In the genomic region with DNA sequence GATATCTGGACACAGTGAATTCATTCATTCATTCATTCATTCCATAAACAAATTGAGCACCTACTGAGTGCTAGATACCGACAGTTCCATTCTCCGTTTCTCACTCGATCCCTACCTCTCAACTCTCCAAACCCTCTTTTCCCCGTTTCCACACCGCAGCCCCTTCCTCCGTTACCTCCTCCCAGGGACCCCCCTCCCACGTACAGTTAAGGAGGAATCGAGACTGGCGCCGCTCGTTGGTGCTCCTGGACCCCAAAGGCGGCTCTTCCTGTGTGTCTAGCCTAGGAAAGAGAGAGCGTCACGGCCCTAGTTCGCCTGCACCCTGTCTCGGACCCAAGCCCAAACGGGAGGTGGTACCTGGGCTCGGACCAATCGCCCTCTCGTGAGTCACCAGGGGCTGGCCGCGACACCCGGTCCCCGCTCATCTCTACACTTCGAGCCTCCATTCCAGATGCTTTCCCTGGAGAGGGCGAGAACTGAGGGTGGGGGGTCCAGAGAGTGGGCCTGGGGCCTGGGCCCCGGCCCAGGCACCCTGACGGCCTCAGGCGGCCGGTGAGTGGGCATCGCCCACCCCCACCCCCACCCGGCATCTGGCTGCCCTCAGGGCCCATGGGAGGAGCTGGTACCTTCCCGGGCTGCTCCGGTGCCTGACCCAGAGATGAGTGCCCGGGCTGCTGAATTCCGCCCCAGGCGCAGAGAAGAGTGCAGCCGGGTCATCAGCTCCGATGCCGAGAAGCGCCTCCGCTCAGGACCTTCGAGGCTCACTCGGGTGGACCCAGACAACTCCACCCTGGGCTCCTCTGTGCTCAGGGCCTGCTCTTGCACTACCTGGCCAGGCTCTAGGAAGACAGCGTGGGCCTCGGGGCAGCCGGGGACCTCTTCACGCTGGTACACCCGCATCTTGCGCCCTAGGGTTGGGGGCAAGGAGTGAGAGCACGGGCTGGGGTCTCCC, we compare ENCODE assay signal across 8 cellular contexts. TPM values are rescaled to one million over a fixed set of nuclear protein-coding genes. Genes with fewer than 3 reads are reported as not detected.
DNase-seq lines count a peak whose midpoint lies in the region; ATAC-seq and TF ChIP-seq lines count a peak whose summit lies in the region.

No MANE protein-coding gene starts in this region.

- H3K36me3 ChIP-seq in SK-N-MC (ENCODE audit: insufficient read depth, low read length): no peaks in the 10 kb centered on the region

- intact Hi-C loops in sciatic nerve (cut with DNase I): no loop called here

- H3K9ac ChIP-seq in SK-N-MC (ENCODE audit: insufficient read length): peak overlapping the region; percentile 77

- peak overlapping the region; percentile 91 for H3K27ac ChIP-seq in SK-N-MC

- peak overlapping the region; percentile 56 for H3K4me3 ChIP-seq in GM12865 (ENCODE audit: low read depth, low read length)
- H3K4me3 ChIP-seq in SK-N-MC: peak overlapping the region; percentile 90
- peak overlapping the region; percentile 66 for H3K4me3 ChIP-seq in fibroblast of villous mesenchyme (ENCODE audit: low read depth, low read length)
- H3K4me3 ChIP-seq in skeletal muscle cell (ENCODE audit: low read depth, low read length): peak overlapping the region; percentile 51

- H3K9me3 ChIP-seq in SK-N-MC (ENCODE audit: low read depth, low read length): no peaks in the 10 kb centered on the region

- no peak for ATAC-seq in sciatic nerve

- no peak for DNase-seq in GM12865 (ENCODE audit: low read depth)
- DNase-seq in SK-N-MC (ENCODE audit: low read depth, low spot score): no peak
- peak; percentile 30 for DNase-seq in fibroblast of villous mesenchyme (ENCODE audit: low read depth)
- DNase-seq in skeletal muscle cell (ENCODE audit: low read depth): no peak
- DNase-seq in inferior parietal cortex (ENCODE audit: extremely low spot score): no peak
- DNase-seq in stimulated activated CD4-positive, alpha-beta T cell treated with anti-CD3 and anti-CD28 coated beads, Interleukin-2, amount 100 ng/mL, for 48 hours: no peak
- DNase-seq in NCI-H345 (lab: John Stamatoyannopoulos, UW): no peak
- DNase-seq in sciatic nerve (ENCODE audit: low spot score): no peak

- TF ChIP-seq CTCF in GM12865 (IDR thresholded peaks at IDR 0.05; ENCODE audit: insufficient read depth, low read depth, low read length, missing control alignments): no peak
- no peak for TF ChIP-seq CTCF in fibroblast of villous mesenchyme (IDR thresholded peaks at IDR 0.05; ENCODE audit: insufficient read depth, low read depth, low read length)

RNA-seq across cellular contexts. Expression of a gene that starts 4.9 kb away (rescaled TPM):
- total RNA-seq in fibroblast of villous mesenchyme: 9.9 and 11.6 TPM in 2 replicates
- total RNA-seq in sciatic nerve: 4.6 TPM

RNA-seq across cellular contexts. Expression of a gene that starts 29.4 kb away (rescaled TPM):
- total RNA-seq in fibroblast of villous mesenchyme (13.0 and 15.1 TPM in 2 replicates), sciatic nerve (9.8 TPM)

RNA-seq across cellular contexts. Expression of a gene that starts 51.7 kb away (rescaled TPM):
- 47.0 and 104 TPM in 2 replicates for total RNA-seq in fibroblast of villous mesenchyme
- 31.3 TPM for total RNA-seq in sciatic nerve
